16 cellular contexts compared by ENCODE assay signal in genomic region chr5:168327994-168328393, GRCh38. TPM values are rescaled to one million over a fixed set of nuclear protein-coding genes. Genes with fewer than 3 reads are reported as not detected.
A peak's percentile ranks its signal among the peaks of the same experiment; 100 is the strongest.
DNase-seq lines count a peak whose midpoint lies in the region; ATAC-seq and TF ChIP-seq lines count a peak whose summit lies in the region.
"Had no signal": no experiment of that assay in that cellular context is flagged by ENCODE, and none has a peak within 500 bp of the region (broad histone marks: within the 10 kb centered on the region; RNA-seq: fewer than 3 reads in every experiment).

No MANE protein-coding gene starts in this region.

- DNase-seq in HFFc6: peak; percentile 19
- DNase-seq in astrocyte of the spinal cord (ENCODE audit: low read depth, low spot score): peak; percentile 38
- peak; percentile 62 for DNase-seq in mesendoderm
- no peak for DNase-seq in activated CD4-positive, alpha-beta T cell treated with anti-CD3 and anti-CD28 coated beads for 4 hours
- no peak for DNase-seq in activated gamma-delta T cell treated with Interleukin-2 at 50 U/mL for 16 hours
- no peak for DNase-seq in AML-193 (lab: John Stamatoyannopoulos, UW)
- DNase-seq: activated effector memory CD4-positive, alpha-beta T cell treated with anti-CD3 and anti-CD28 coated beads, Interleukin-2, amount 50 U/mL, for 16 hours; effector CD8-positive, alpha-beta T cell; gastrocnemius medialis; NCI-H2081; WERI-Rb-1 had no signal

- H3K4me1 ChIP-seq in BLaER1 (peaks cover 15% of the 10 kb centered on the region), mesendoderm (ENCODE audit: control insufficient read depth, low read depth, low read length) (peaks cover 13% of the 10 kb centered on the region)
- H3K4me1 ChIP-seq: gastrocnemius medialis had no signal

- H3K27me3 ChIP-seq in BLaER1: no peaks in the 10 kb centered on the region
- no peaks in the 10 kb centered on the region for H3K27me3 ChIP-seq in mesendoderm (ENCODE audit: insufficient read depth, low read length, poor library complexity)

- H3K4me2 ChIP-seq in BLaER1: peak overlapping the region; percentile 45; the same call in 1 of the 2 replicates
- H3K4me2 ChIP-seq in mesendoderm (ENCODE audit: low read length): no peak overlapping the region

- peaks cover 55% of the 10 kb centered on the region for H3K4me1 Mint-ChIP-seq in HFFc6 (ENCODE audit: low read depth)

- H3K9me3 Mint-ChIP-seq in HFFc6: no peaks in the 10 kb centered on the region

- no peak for TF ChIP-seq CTCF in HFFc6 (IDR thresholded peaks at IDR 0.05)
- no peak for TF ChIP-seq CTCF in astrocyte of the spinal cord (IDR thresholded peaks at IDR 0.05; ENCODE audit: low read depth, low read length)

- no peaks in the 10 kb centered on the region for H3K36me3 ChIP-seq in BLaER1
- no peaks in the 10 kb centered on the region for H3K36me3 ChIP-seq in mesendoderm (ENCODE audit: control insufficient read depth, insufficient read depth, low read length)
- H3K36me3 ChIP-seq: gastrocnemius medialis, neutrophil, WERI-Rb-1 had no signal

- no peak overlapping the region for H4K5ac ChIP-seq in mesendoderm (ENCODE audit: low read length)

- peak overlapping the region; percentile 5 for H3K56ac ChIP-seq in mesendoderm (ENCODE audit: low read length)

- no peak overlapping the region for H3K27ac Mint-ChIP-seq in HFFc6
- H3K27ac Mint-ChIP-seq: B cell had no signal

- no peak overlapping the region for H3K4me3 Mint-ChIP-seq in HFFc6
- H3K4me3 Mint-ChIP-seq: B cell had no signal

- H3K4ac ChIP-seq in mesendoderm (ENCODE audit: low read depth, low read length): no peak overlapping the region

- H3K79me1 ChIP-seq in mesendoderm (ENCODE audit: low read length): peaks cover 13% of the 10 kb centered on the region

- no peak overlapping the region for H4K8ac ChIP-seq in mesendoderm (ENCODE audit: low read depth, low read length)

- H3K4me3 ChIP-seq in BLaER1: no peak overlapping the region
- no peak overlapping the region for H3K4me3 ChIP-seq in astrocyte of the spinal cord (ENCODE audit: low read depth, low read length)
- no peak overlapping the region for H3K4me3 ChIP-seq in mesendoderm (ENCODE audit: low read length)
- H3K4me3 ChIP-seq: gastrocnemius medialis, skin epidermis had no signal

- H2BK15ac ChIP-seq in mesendoderm (replicated peaks; ENCODE audit: low read depth): no peak overlapping the region

- no peaks in the 10 kb centered on the region for H3K9me3 ChIP-seq in BLaER1
- H3K9me3 ChIP-seq: gastrocnemius medialis, neutrophil had no signal

- H2BK120ac ChIP-seq in mesendoderm (ENCODE audit: low read depth, low read length): no peak overlapping the region

- WGBS in mesendoderm (ENCODE audit: extremely low coverage, insufficient coverage, low lambda C conversion rate): no CpG with 5 or more reads among the region's 4 CpGs

- H3K9ac ChIP-seq in BLaER1 (no peak overlapping the region), mesendoderm (ENCODE audit: low read length) (no peak overlapping the region)

- H3K27me3 Mint-ChIP-seq in HFFc6 (ENCODE audit: insufficient read depth): peaks cover 4% of the 10 kb centered on the region; the same call in 1 of the 2 replicates

- no peak overlapping the region for H3K18ac ChIP-seq in mesendoderm (ENCODE audit: low read length)

- no peak for ATAC-seq in HG03457 (IDR thresholded peaks at IDR 0.05; ENCODE audit: unreplicated experiment)
- ATAC-seq: gastrocnemius medialis had no signal

- peaks cover 11% of the 10 kb centered on the region for H3K79me2 ChIP-seq in mesendoderm (ENCODE audit: control insufficient read depth, insufficient read depth, low read length)

- no peaks in the 10 kb centered on the region for H4K20me1 ChIP-seq in BLaER1

- H2BK5ac ChIP-seq in mesendoderm (ENCODE audit: low read length): no peak overlapping the region

- in situ Hi-C loops in astrocyte of the spinal cord (cut with HindIII; ENCODE audit: low sequenced_read_pairs): no loop called here

- H3K36me3 Mint-ChIP-seq in HFFc6 (ENCODE audit: low read depth): no peaks in the 10 kb centered on the region

- no peak overlapping the region for H2AK5ac ChIP-seq in mesendoderm (ENCODE audit: low read length)

- H3K27ac ChIP-seq in BLaER1 (no peak overlapping the region), mesendoderm (ENCODE audit: low read depth, low read length) (no peak overlapping the region)
- H3K27ac ChIP-seq: gastrocnemius medialis, neutrophil, WERI-Rb-1 had no signal

- H3K23ac ChIP-seq in mesendoderm (ENCODE audit: low read length): no peak overlapping the region

RNA-seq across cellular contexts. Expression of gene WWC1, which starts 36.5 kb away (rescaled TPM):
- total RNA-seq in HFFc6 (2021; fragmentation: NEBNext Ultra II Directional; extraction: Animal tissue kit (Norgen Biotek cat#: 25700)): 1 to 10 TPM; 3.3 to 8.4 (median 7.2) TPM
- polyA plus RNA-seq in mesendoderm (2013, experiment 1 of 2): 23.3 TPM
- polyA plus RNA-seq in mesendoderm (2013, experiment 2 of 2): 24.1 TPM

Comparison
In these comparisons a context has a peak if more than half of its experiments do, and no peak if none do; other contexts are left out.
1. DNase-seq: peak in HFFc6 (single experiment), astrocyte of the spinal cord (single experiment) and mesendoderm (single experiment); none in activated CD4-positive, alpha-beta T cell treated with anti-CD3 and anti-CD28 coated beads for 4 hours (0 of 2), activated gamma-delta T cell treated with Interleukin-2 at 50 U/mL for 16 hours (single experiment) and AML-193 (0 of 2).